ENCODE assay signal across 11 cellular contexts in genomic region chr12:116571089-116571488, GRCh38. TPM values are rescaled to one million over a fixed set of nuclear protein-coding genes. Genes with fewer than 3 reads are reported as not detected.
"Had no signal": no experiment of that assay in that cellular context is flagged by ENCODE, and none has a peak within 500 bp of the region (broad histone marks: within the 10 kb centered on the region; RNA-seq: fewer than 3 reads in every experiment).

No MANE protein-coding gene starts in this region.

- H3K27ac ChIP-seq: GM23248 had no signal

- H3K4me3 Mint-ChIP-seq: GM23338, H9, HFFc6 had no signal

- FAIRE-seq: H1, H54 had no signal

- H3K9me3 Mint-ChIP-seq: GM23338, H9, HFFc6 had no signal

- H3K36me3 ChIP-seq: HAP-1 had no signal

- H3K4me2 ChIP-seq: GM23338 had no signal

- H3K9me3 ChIP-seq: HAP-1 had no signal

- H3K4me3 ChIP-seq: GM23248, GM23338, HAP-1 had no signal

- H3K9ac ChIP-seq: GM23248 had no signal

- H3K27ac Mint-ChIP-seq: GM23338, H9, HFFc6 had no signal

- H2AFZ ChIP-seq: GM23248 had no signal

- ATAC-seq: GM23338, HCT116 had no signal

- DNase-seq: GM23248, GOT3, H7, H9, HCEC 1CT, HFFc6 had no signal

RNA-seq across cellular contexts. Expression of gene MAP1LC3B2, which starts 11.9 kb away (rescaled TPM):
- total RNA-seq: H7 had no signal
